In the genomic region with DNA sequence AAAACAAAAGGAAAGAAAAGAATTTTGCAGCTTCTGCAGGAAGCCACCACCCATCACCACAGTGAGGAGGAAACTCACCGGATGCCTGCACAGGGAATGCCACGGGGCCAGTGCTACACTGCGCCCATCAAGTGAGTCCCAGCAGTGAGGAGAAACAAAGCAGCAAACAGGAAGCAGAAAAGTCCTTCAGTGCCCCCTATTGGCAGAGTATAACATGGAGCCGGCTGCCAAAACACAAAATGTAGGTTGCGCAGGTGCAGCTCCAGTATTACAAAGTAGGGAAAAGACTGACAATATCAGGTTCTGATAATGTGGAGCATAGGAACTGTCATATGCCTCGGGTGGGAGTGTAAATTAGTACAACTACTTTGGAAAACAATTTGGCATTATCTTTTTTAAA, we compare ENCODE assay signal across 9 cellular contexts. TPM values are rescaled to one million over a fixed set of nuclear protein-coding genes. Genes with fewer than 3 reads are reported as not detected.
DNase-seq lines count a peak whose midpoint lies in the region; ATAC-seq and TF ChIP-seq lines count a peak whose summit lies in the region.
"Had no signal": no experiment of that assay in that cellular context is flagged by ENCODE, and none has a peak within 500 bp of the region (broad histone marks: within the 10 kb centered on the region; RNA-seq: fewer than 3 reads in every experiment).

No MANE protein-coding gene starts in this region.

- H3K27me3 ChIP-seq in heart left ventricle, result peaks cover 0 to 3% (median 0%) of the 10 kb centered on the region in 9 donors
- H3K27me3 ChIP-seq in right atrium auricular region, result no peaks in the 10 kb centered on the region
- no peaks in the 10 kb centered on the region for H3K27me3 ChIP-seq in tibial artery
- no peaks in the 10 kb centered on the region for H3K27me3 ChIP-seq in ovary

- WGBS in heart left ventricle, 4 donors, result 11 to 40% (median 22%) methylated on average over 6 of the region's 6 CpGs
- WGBS in ovary, 3 donors, result 36 to 42% (median 37%) methylated on average over 6 of the region's 6 CpGs

- DNase-seq in heart left ventricle, result no peak
- no peak for DNase-seq in right atrium auricular region (ENCODE audit: low spot score)
- peak; percentile 18 for DNase-seq in NCI-H1694 treated with DMSO at 0.1 percent for 48 hours (lab: John Stamatoyannopoulos, UW)
- DNase-seq in activated CD4-positive, alpha-beta memory T cell treated with anti-CD3 and anti-CD28 coated beads, Interleukin-2, amount 10 ng/mL, durations not matched to agents 7 days and 5 days, result peak; percentile 18
- peak; percentile 77 for DNase-seq in iPS-NIHi7 (ENCODE audit: extremely low spot score)
- DNase-seq in tibial artery, result no peak
- DNase-seq in ovary, result no peak
- DNase-seq: activated naive CD8-positive, alpha-beta T cell treated with anti-CD3 and anti-CD28 coated beads, Interleukin-2, amount 10 ng/mL, durations not matched to agents 7 days and 5 days had no signal

- H3K27ac Mint-ChIP-seq in activated CD4-positive, alpha-beta memory T cell treated with anti-CD3 and anti-CD28 coated beads, Interleukin-2, amount 10 ng/mL, durations not matched to agents 7 days and 5 days, result no peak overlapping the region
- H3K27ac Mint-ChIP-seq: activated naive CD8-positive, alpha-beta T cell treated with anti-CD3 and anti-CD28 coated beads, Interleukin-2, amount 10 ng/mL, durations not matched to agents 7 days and 5 days had no signal

- no peak overlapping the region for H3K4me3 Mint-ChIP-seq in activated CD4-positive, alpha-beta memory T cell treated with anti-CD3 and anti-CD28 coated beads, Interleukin-2, amount 10 ng/mL, durations not matched to agents 7 days and 5 days
- H3K4me3 Mint-ChIP-seq: activated naive CD8-positive, alpha-beta T cell treated with anti-CD3 and anti-CD28 coated beads, Interleukin-2, amount 10 ng/mL, durations not matched to agents 7 days and 5 days had no signal

- TF ChIP-seq CTCF in heart left ventricle (IDR thresholded peaks at IDR 0.05), result peak in 10 of 12 donors; percentile 19 to 46 (median 35)
- peak in 1 of 2 donors; percentile 49 for TF ChIP-seq CTCF in right atrium auricular region (IDR thresholded peaks at IDR 0.05)
- TF ChIP-seq CTCF in tibial artery (IDR thresholded peaks at IDR 0.05), result peak; percentile 27 to 34
- TF ChIP-seq CTCF in ovary (IDR thresholded peaks at IDR 0.05), result no peak

- H3K27ac ChIP-seq in heart left ventricle (no peak overlapping the region), right atrium auricular region (no peak overlapping the region), tibial artery (no peak overlapping the region), ovary (no peak overlapping the region)

- H3K4me3 ChIP-seq in heart left ventricle (no peak overlapping the region), right atrium auricular region (no peak overlapping the region), tibial artery (no peak overlapping the region), ovary (no peak overlapping the region)

- peaks cover 2% of the 10 kb centered on the region for H3K27me3 Mint-ChIP-seq in activated CD4-positive, alpha-beta memory T cell treated with anti-CD3 and anti-CD28 coated beads, Interleukin-2, amount 10 ng/mL, durations not matched to agents 7 days and 5 days
- H3K27me3 Mint-ChIP-seq: activated naive CD8-positive, alpha-beta T cell treated with anti-CD3 and anti-CD28 coated beads, Interleukin-2, amount 10 ng/mL, durations not matched to agents 7 days and 5 days had no signal

- CTCF ChIA-PET in activated CD4-positive, alpha-beta memory T cell treated with anti-CD3 and anti-CD28 coated beads, Interleukin-2, amount 10 ng/mL, durations not matched to agents 7 days and 5 days (lab: Charles Lee), result interaction anchor here (0.6 to 1.2 kb wide), 4 partner anchors 23 to 956 kb away, joined by 3 to 7 read pairs (median 4); a partner anchor contains a TSS

- ATAC-seq in heart left ventricle, result peak in 1 of 4 donors; percentile 48
- ATAC-seq in GM21381 (IDR thresholded peaks at IDR 0.05; ENCODE audit: unreplicated experiment), result no peak

- H3K9me3 Mint-ChIP-seq in activated CD4-positive, alpha-beta memory T cell treated with anti-CD3 and anti-CD28 coated beads, Interleukin-2, amount 10 ng/mL, durations not matched to agents 7 days and 5 days, result no peaks in the 10 kb centered on the region
- H3K9me3 Mint-ChIP-seq: activated naive CD8-positive, alpha-beta T cell treated with anti-CD3 and anti-CD28 coated beads, Interleukin-2, amount 10 ng/mL, durations not matched to agents 7 days and 5 days had no signal

- POLR2A ChIA-PET in activated CD4-positive, alpha-beta memory T cell treated with anti-CD3 and anti-CD28 coated beads, Interleukin-2, amount 10 ng/mL, durations not matched to agents 7 days and 5 days (lab: Charles Lee), result no interaction called here

- H3K36me3 ChIP-seq in heart left ventricle (no peaks in the 10 kb centered on the region), right atrium auricular region (no peaks in the 10 kb centered on the region), tibial artery (no peaks in the 10 kb centered on the region), ovary (no peaks in the 10 kb centered on the region)

- no peaks in the 10 kb centered on the region for H3K4me1 ChIP-seq in heart left ventricle
- no peaks in the 10 kb centered on the region for H3K4me1 ChIP-seq in right atrium auricular region
- no peaks in the 10 kb centered on the region for H3K4me1 ChIP-seq in tibial artery
- H3K4me1 ChIP-seq in ovary (ENCODE audit: insufficient read depth), result no peaks in the 10 kb centered on the region

- no peaks in the 10 kb centered on the region for H3K36me3 Mint-ChIP-seq in activated CD4-positive, alpha-beta memory T cell treated with anti-CD3 and anti-CD28 coated beads, Interleukin-2, amount 10 ng/mL, durations not matched to agents 7 days and 5 days (ENCODE audit: low read depth)
- H3K36me3 Mint-ChIP-seq: activated naive CD8-positive, alpha-beta T cell treated with anti-CD3 and anti-CD28 coated beads, Interleukin-2, amount 10 ng/mL, durations not matched to agents 7 days and 5 days had no signal

- intact Hi-C loops in heart left ventricle (cut with DNase I) (no loop called here), tibial artery (cut with DNase I; ENCODE audit: low total_unique reads) (no loop called here), ovary (cut with DNase I) (no loop called here)

- H3K4me1 Mint-ChIP-seq in activated CD4-positive, alpha-beta memory T cell treated with anti-CD3 and anti-CD28 coated beads, Interleukin-2, amount 10 ng/mL, durations not matched to agents 7 days and 5 days, result no peaks in the 10 kb centered on the region

- H3K9me3 ChIP-seq in heart left ventricle, result peaks cover 0 to 9% (median 0%) of the 10 kb centered on the region in 12 donors
- no peaks in the 10 kb centered on the region for H3K9me3 ChIP-seq in right atrium auricular region
- H3K9me3 ChIP-seq in tibial artery, result no peaks in the 10 kb centered on the region
- no peaks in the 10 kb centered on the region for H3K9me3 ChIP-seq in ovary

- TF ChIP-seq POLR2A in heart left ventricle (IDR thresholded peaks at IDR 0.05) (no peak), ovary (IDR thresholded peaks at IDR 0.05) (no peak)

- no peak for TF ChIP-seq EP300 in ovary (IDR thresholded peaks at IDR 0.05)

RNA-seq across cellular contexts. Expression of a gene that starts 23.3 kb away (rescaled TPM):
- total RNA-seq in heart left ventricle (1 to 10 TPM in 4 of 9 donors, under 1 TPM in 5; 0.90 to 1.4 (median 0.97) TPM), right atrium auricular region (1 to 10 TPM; 1.1 to 2.3 TPM), ovary (1 to 10 TPM; 3.1 to 6.7 (median 5.1) TPM)
- polyA plus RNA-seq in heart left ventricle (1 to 10 TPM; 1.2 to 2.0 TPM), ovary (1 to 10 TPM; 3.6 to 5.5 TPM)
- 1 to 10 TPM; 2.2 to 2.5 TPM for total RNA-seq in activated CD4-positive, alpha-beta memory T cell treated with anti-CD3 and anti-CD28 coated beads, Interleukin-2, amount 10 ng/mL, durations not matched to agents 7 days and 5 days

RNA-seq across cellular contexts. Expression of a gene that starts 47.6 kb away (rescaled TPM):
- total RNA-seq in heart left ventricle (10 to 100 TPM in 4 of 9 donors, 1 to 10 TPM in 5; 5.4 to 12.5 (median 9.8) TPM), right atrium auricular region (1 to 10 TPM; 9.2 to 9.8 TPM), ovary (10 to 100 TPM in 5 of 7 donors, 1 to 10 TPM in 2; 6.7 to 18.5 (median 12.8) TPM)
- polyA plus RNA-seq in heart left ventricle (1 to 10 TPM; 3.0 to 3.4 TPM), ovary (1 to 10 TPM; 2.6 to 5.7 TPM)
- total RNA-seq in activated CD4-positive, alpha-beta memory T cell treated with anti-CD3 and anti-CD28 coated beads, Interleukin-2, amount 10 ng/mL, durations not matched to agents 7 days and 5 days, result 1 to 10 TPM; 1.7 to 2.0 TPM

Comparison
In these comparisons a context has a peak if more than half of its experiments do, and no peak if none do; other contexts are left out.
1. DNase-seq: peak in NCI-H1694 treated with DMSO at 0.1 percent for 48 hours (single experiment), activated CD4-positive, alpha-beta memory T cell treated with anti-CD3 and anti-CD28 coated beads, Interleukin-2, amount 10 ng/mL, durations not matched to agents 7 days and 5 days (single experiment) and iPS-NIHi7 (single experiment); none in heart left ventricle (0 of 5), right atrium auricular region (single experiment), tibial artery (0 of 2) and ovary (0 of 5).
2. CTCF ChIP-seq: peak in heart left ventricle (10 of 12) and tibial artery (2 of 2); none in ovary (0 of 3).